Comparison of ENCODE assay signal across 11 cellular contexts in genomic region chr15:41882689-41883483, GRCh38. TPM values are rescaled to one million over a fixed set of nuclear protein-coding genes. Genes with fewer than 3 reads are reported as not detected.
A peak's percentile ranks its signal among the peaks of the same experiment; 100 is the strongest.
DNase-seq lines count a peak whose midpoint lies in the region; FAIRE-seq and TF ChIP-seq lines count a peak whose summit lies in the region.
"Had no signal": no experiment of that assay in that cellular context is flagged by ENCODE, and none has a peak within 500 bp of the region (broad histone marks: within the 10 kb centered on the region; RNA-seq: fewer than 3 reads in every experiment).

No MANE protein-coding gene starts in this region.

- H4K8ac ChIP-seq in neuronal stem cell (ENCODE audit: low read depth, low read length), result no peak overlapping the region

- no peak overlapping the region for H2BK120ac ChIP-seq in neuronal stem cell (ENCODE audit: low read depth, low read length)

- DNase-seq in NCI-H69 (lab: John Stamatoyannopoulos, UW) (peak; percentile 34), esophagus squamous epithelium (lab: John Stamatoyannopoulos, UW) (no peak), neuronal stem cell (ENCODE audit: low spot score) (no peak), HAP-1 (ENCODE audit: low spot score in 2 of 2) (no peak), GM12892 (ENCODE audit: insufficient read length) (no peak), brain microvascular endothelial cell (no peak), NCI-H446 (lab: John Stamatoyannopoulos, UW) (no peak)
- DNase-seq: activated CD4-positive, alpha-beta T cell treated with anti-CD3 and anti-CD28 coated beads, Interleukin-2, amount 10 ng/mL, durations not matched to agents 24 days and 14 days; amniotic stem cell; CD4-positive, CD25-positive, alpha-beta regulatory T cell had no signal

- 45 to 66% methylated on average over 4 to 6 of the region's 14 CpGs for WGBS in esophagus squamous epithelium, 2 donors
- WGBS in neuronal stem cell (ENCODE audit: extremely low coverage in 2 of 2, insufficient read length in 2 of 2, insufficient replicate concordance in 1 of 2), 2 donors, result no CpG with 5 or more reads among the region's 14 CpGs

- H2BK12ac ChIP-seq in neuronal stem cell (ENCODE audit: low read length), result peak overlapping the region; percentile 51

- peak overlapping the region; percentile 92 for H3K18ac ChIP-seq in neuronal stem cell (ENCODE audit: low read length)

- H3K27me3 ChIP-seq in esophagus squamous epithelium (peaks cover 0 to 19% (median 0%) of the 10 kb centered on the region in 4 donors), neuronal stem cell (ENCODE audit: control insufficient read depth in 3 of 3, insufficient read depth in 3 of 3, low read depth in 1 of 3, low read length in 3 of 3) (peaks cover 2 to 35% (median 31%) of the 10 kb centered on the region in 3 experiments), HAP-1 (ENCODE audit: low read depth) (no peaks in the 10 kb centered on the region), brain microvascular endothelial cell (replicated peaks) (no peaks in the 10 kb centered on the region)

- H3K36me3 ChIP-seq in ES-I3 (ENCODE audit: insufficient read depth, low read length), result no peaks in the 10 kb centered on the region
- no peaks in the 10 kb centered on the region for H3K36me3 ChIP-seq in esophagus squamous epithelium
- H3K36me3 ChIP-seq in neuronal stem cell (replicated peaks in 1 of 2; ENCODE audit: control insufficient read depth in 2 of 2, insufficient read depth in 2 of 2, low read length in 2 of 2), result no peaks in the 10 kb centered on the region
- H3K36me3 ChIP-seq in HAP-1 (replicated peaks), result no peaks in the 10 kb centered on the region
- no peaks in the 10 kb centered on the region for H3K36me3 ChIP-seq in brain microvascular endothelial cell (replicated peaks)

- peak overlapping the region; percentile 34 for H2AK5ac ChIP-seq in neuronal stem cell (ENCODE audit: low read depth, low read length)

- in situ Hi-C loops in HAP-1 (cut with MboI; ENCODE audit: low sequenced_read_pairs) (no loop called here), brain microvascular endothelial cell (cut with HindIII; ENCODE audit: low pct_ligation_motif_present, low sequenced_read_pairs) (no loop called here)

- TF ChIP-seq POLR2A in esophagus squamous epithelium (IDR thresholded peaks at IDR 0.05), result no peak
- TF ChIP-seq POLR2A in GM12892 (IDR thresholded peaks at IDR 0.05; ENCODE audit: low read depth, low read length), result no peak

- peak overlapping the region; percentile 70 for H3K4me2 ChIP-seq in neuronal stem cell (ENCODE audit: insufficient read depth, low read length, poor library complexity, severe bottlenecking)

- peak overlapping the region; percentile 95 for H2BK5ac ChIP-seq in neuronal stem cell (ENCODE audit: low read length)

- FAIRE-seq in GM12892 (lab: Jason Lieb, UNC), result no peak

- H3K23ac ChIP-seq in neuronal stem cell (ENCODE audit: low read depth, low read length, poor library complexity), result no peak overlapping the region

- H4K91ac ChIP-seq in neuronal stem cell (ENCODE audit: low read depth, low read length, poor library complexity), result no peak overlapping the region

- H2AFZ ChIP-seq in neuronal stem cell (ENCODE audit: low read length), result no peak overlapping the region

- peak overlapping the region in 3 of 4 donors; percentile 45 to 57 (median 45) for H3K4me3 ChIP-seq in esophagus squamous epithelium
- peak overlapping the region in 1 of 2 donors; percentile 73 for H3K4me3 ChIP-seq in neuronal stem cell (ENCODE audit: low read length in 2 of 2)
- H3K4me3 ChIP-seq in HAP-1, result no peak overlapping the region
- no peak overlapping the region for H3K4me3 ChIP-seq in brain microvascular endothelial cell (ENCODE audit: low read depth, low read length)

- no peak overlapping the region for H2BK15ac ChIP-seq in neuronal stem cell (ENCODE audit: low read length)

- TF ChIP-seq CTCF in esophagus squamous epithelium (IDR thresholded peaks at IDR 0.05) (no peak), brain microvascular endothelial cell (IDR thresholded peaks at IDR 0.05; ENCODE audit: low read depth, low read length, missing control alignments) (no peak)

- H3K4ac ChIP-seq in neuronal stem cell (ENCODE audit: low read length), result no peak overlapping the region

- H3K79me1 ChIP-seq in neuronal stem cell (ENCODE audit: low read depth, low read length), result no peaks in the 10 kb centered on the region

- peak overlapping the region in 1 of 4 donors; percentile 61 for H3K27ac ChIP-seq in esophagus squamous epithelium
- H3K27ac ChIP-seq in neuronal stem cell (replicated peaks; ENCODE audit: low read length), result no peak overlapping the region
- no peak overlapping the region for H3K27ac ChIP-seq in brain microvascular endothelial cell

- no peak overlapping the region for H3K14ac ChIP-seq in neuronal stem cell (ENCODE audit: low read length)

- H3K4me1 ChIP-seq in ES-I3 (ENCODE audit: insufficient read depth, low read length), result peaks cover 3% of the 10 kb centered on the region; the same call in 1 of the 2 replicates
- H3K4me1 ChIP-seq in esophagus squamous epithelium, result peaks cover 27 to 55% (median 36%) of the 10 kb centered on the region in 3 donors
- H3K4me1 ChIP-seq in neuronal stem cell (ENCODE audit: control insufficient read depth in 2 of 2, insufficient read depth in 1 of 2, low read depth in 1 of 2, low read length in 2 of 2), result peaks cover 0 to 8% of the 10 kb centered on the region in 2 donors
- H3K4me1 ChIP-seq in HAP-1, result no peaks in the 10 kb centered on the region

- H3K9me3 ChIP-seq in ES-I3 (ENCODE audit: control insufficient read depth, insufficient read depth, low read length), result no peaks in the 10 kb centered on the region
- H3K9me3 ChIP-seq in esophagus squamous epithelium, result no peaks in the 10 kb centered on the region
- peaks cover 0 to 6% of the 10 kb centered on the region in 2 donors for H3K9me3 ChIP-seq in neuronal stem cell (replicated peaks in 1 of 2; ENCODE audit: control insufficient read depth in 2 of 2, insufficient read depth in 1 of 2, low read depth in 1 of 2, low read length in 2 of 2)
- H3K9me3 ChIP-seq in HAP-1, result no peaks in the 10 kb centered on the region

- H3K9ac ChIP-seq in ES-I3 (ENCODE audit: low read depth, low read length) (peak overlapping the region; percentile 51), neuronal stem cell (ENCODE audit: low read depth, low read length, poor library complexity) (no peak overlapping the region)

- intact Hi-C loops in esophagus squamous epithelium (cut with DNase I), result no loop called here

RNA-seq across cellular contexts. Expression of gene SPTBN5, which starts 11.0 kb away (rescaled TPM):
- 1 to 10 TPM; 1.9 to 4.4 (median 3.4) TPM for total RNA-seq in esophagus squamous epithelium
- polyA plus RNA-seq in neuronal stem cell (2013, experiment 1 of 2), result 0.08 TPM
- 0.14 TPM for polyA plus RNA-seq in neuronal stem cell (2013, experiment 2 of 2)
- 0.04 TPM for polyA plus RNA-seq in GM12892 (2012; ENCODE audit: missing spikeins)

RNA-seq across cellular contexts. Expression of gene PLA2G4B, which starts 44.2 kb away (rescaled TPM):
- 10 to 100 TPM; 26.5 to 58.9 (median 39.7) TPM for total RNA-seq in esophagus squamous epithelium
- 16.5 TPM for polyA plus RNA-seq in neuronal stem cell (2013, experiment 1 of 2)
- 15.9 TPM for polyA plus RNA-seq in neuronal stem cell (2013, experiment 2 of 2)
- 2.6 TPM for polyA plus RNA-seq in GM12892 (2012; ENCODE audit: missing spikeins)

RNA-seq across cellular contexts. Expression of gene JMJD7, which starts 55.0 kb away (rescaled TPM):
- total RNA-seq in esophagus squamous epithelium, result 10 to 100 TPM; 20.4 to 36.9 (median 30.5) TPM
- 14.4 TPM for polyA plus RNA-seq in neuronal stem cell (2013, experiment 1 of 2)
- polyA plus RNA-seq in neuronal stem cell (2013, experiment 2 of 2), result 14.3 TPM
- polyA plus RNA-seq in GM12892 (2012; ENCODE audit: missing spikeins), result 6.0 TPM

Comparison
In these comparisons a context has a peak if more than half of its experiments do, and no peak if none do; other contexts are left out.
1. H3K4me3 ChIP-seq: peak in esophagus squamous epithelium (3 of 4); none in HAP-1 (single experiment) and brain microvascular endothelial cell (single experiment).